ENCODE assay signal across 21 cellular contexts in genomic region chr1:48784301-48784700, GRCh38. TPM values are rescaled to one million over a fixed set of nuclear protein-coding genes. Genes with fewer than 3 reads are reported as not detected.
"Had no signal": no experiment of that assay in that cellular context is flagged by ENCODE, and none has a peak within 500 bp of the region (broad histone marks: within the 10 kb centered on the region; RNA-seq: fewer than 3 reads in every experiment).

No MANE protein-coding gene starts in this region.

- H3K36me3 ChIP-seq: gastrocnemius medialis, heart right ventricle, spleen, tibial artery had no signal

- FAIRE-seq: islet of Langerhans had no signal

- ATAC-seq: esophagus mucosa; gastrocnemius medialis; heart right ventricle; naive thymus-derived CD4-positive, alpha-beta T cell; psoas muscle; sciatic nerve; stimulated activated memory B cell treated with anti-CD40 and anti-IgM and Interleukin-4, amounts not matched to agents 10 μg/mL and 1 μg/mL and 100 μg/mL, for 72 hours had no signal

- H3K4me3 ChIP-seq: dorsolateral prefrontal cortex, gastrocnemius medialis, heart right ventricle, psoas muscle, spleen, tibial artery had no signal

- H3K27me3 ChIP-seq: dorsolateral prefrontal cortex, gastrocnemius medialis, spleen, tibial artery had no signal

- DNase-seq: cortex of kidney; dorsolateral prefrontal cortex; effector CD8-positive, alpha-beta T cell; gastrocnemius medialis; heart right ventricle; hypothalamus; kidney glomerular epithelial cell; naive thymus-derived CD4-positive, alpha-beta T cell; nephron progenitor cell; psoas muscle; retina; spleen; stimulated activated CD4-positive, alpha-beta T cell treated with anti-CD3 and anti-CD28 coated beads, Interleukin-15, amount 100 ng/mL, for 24 hours; stimulated activated CD4-positive, alpha-beta T cell treated with anti-CD3 and anti-CD28 coated beads, Interleukin-1b, Interleukin-23, amount 100 ng/mL, for 48 hours; stimulated activated CD4-positive, alpha-beta T cell treated with anti-CD3 and anti-CD28 coated beads, Interleukin-4, amount 100 ng/mL, for 24 hours; tibial artery had no signal

RNA-seq across cellular contexts. Expression of gene BEND5, which starts 7.6 kb away (rescaled TPM):
- total RNA-seq: fibroblast of lung had no signal
